In genomic region chr4:56544573-56545131, GRCh38 we compare ENCODE assay signal across 9 cellular contexts. TPM values are rescaled to one million over a fixed set of nuclear protein-coding genes. Genes with fewer than 3 reads are reported as not detected.
A peak's percentile ranks its signal among the peaks of the same experiment; 100 is the strongest.
DNase-seq lines count a peak whose midpoint lies in the region; ATAC-seq and TF ChIP-seq lines count a peak whose summit lies in the region.
"Had no signal": no experiment of that assay in that cellular context is flagged by ENCODE, and none has a peak within 500 bp of the region (broad histone marks: within the 10 kb centered on the region; RNA-seq: fewer than 3 reads in every experiment).

No MANE protein-coding gene starts in this region.

- H3K4me3 Mint-ChIP-seq in CD4-positive, alpha-beta T cell = peak overlapping the region; percentile 59
- H3K4me3 Mint-ChIP-seq in endothelial cell (ENCODE audit: unreplicated experiment) = no peak overlapping the region

- intact Hi-C loops in CD4-positive, alpha-beta T cell (cut with DNase I, micrococcal nuclease) = loop anchor here (1.0 to 5.0 kb wide), 4 partner anchors 37 to 597 kb away; partner anchors contain the start of genes ARL9 (in 2 of the 2), CEP135 (in 1 of the 2) and SRP72 (in 1 of the 2)

- H3K27me3 Mint-ChIP-seq in CD4-positive, alpha-beta T cell = peaks cover 9% of the 10 kb centered on the region
- peaks cover 3% of the 10 kb centered on the region for H3K27me3 Mint-ChIP-seq in endothelial cell (ENCODE audit: unreplicated experiment)

- ATAC-seq in CD4-positive, alpha-beta T cell (ENCODE audit: poor library complexity) = peak; percentile 100
- ATAC-seq in GM19455 (IDR thresholded peaks at IDR 0.05; ENCODE audit: unreplicated experiment) (peak; percentile 96), HG03571 (IDR thresholded peaks at IDR 0.05; ENCODE audit: unreplicated experiment) (peak; percentile 97)

- DNase-seq in CD4-positive, alpha-beta T cell = peak; percentile 66 to 91 (median 84)
- peak; percentile 76 for DNase-seq in NOMO-1 treated with dmso at 0.1 percent for 144 hours (lab: John Stamatoyannopoulos, UW; ENCODE audit: unreplicated experiment)
- DNase-seq in activated CD8-positive, alpha-beta memory T cell treated with anti-CD3 and anti-CD28 coated beads, Interleukin-2, amount 50 U/mL, for 48 hours = peak; percentile 99
- peak; percentile 96 for DNase-seq in endothelial cell (ENCODE audit: low spot score)
- DNase-seq in midbrain (lab: John Stamatoyannopoulos, UW) = peak; percentile 89
- DNase-seq in stimulated activated CD8-positive, alpha-beta memory T cell treated with anti-CD3 and anti-CD28 coated beads, Interleukin-2, amount 100 ng/mL, for 1 hour (ENCODE audit: low read depth in 2 of 2) = peak; percentile 76 to 77

- H3K9me3 ChIP-seq in CD4-positive, alpha-beta T cell (ENCODE audit: control insufficient read depth, low read length) = no peaks in the 10 kb centered on the region

- peaks cover 21% of the 10 kb centered on the region for H3K4me1 Mint-ChIP-seq in CD4-positive, alpha-beta T cell (ENCODE audit: low read depth)
- no peaks in the 10 kb centered on the region for H3K4me1 Mint-ChIP-seq in endothelial cell (ENCODE audit: unreplicated experiment)

- H3K27me3 ChIP-seq in CD4-positive, alpha-beta T cell (ENCODE audit: control insufficient read depth, insufficient read depth, low read length) = no peaks in the 10 kb centered on the region

- H3K9me3 Mint-ChIP-seq in CD4-positive, alpha-beta T cell = no peaks in the 10 kb centered on the region
- H3K9me3 Mint-ChIP-seq in endothelial cell (ENCODE audit: unreplicated experiment) = no peaks in the 10 kb centered on the region

- H3K36me3 Mint-ChIP-seq in CD4-positive, alpha-beta T cell (ENCODE audit: low read depth) = no peaks in the 10 kb centered on the region
- no peaks in the 10 kb centered on the region for H3K36me3 Mint-ChIP-seq in endothelial cell (ENCODE audit: low read depth, unreplicated experiment)

- POLR2A ChIA-PET in CD4-positive, alpha-beta T cell (lab: Charles Lee) = interaction anchor here (0.9 to 1.0 kb wide), 3 partner anchors 109 to 157 kb away, joined by 3 to 7 read pairs (median 3); partner anchors contain the start of genes AASDH and PAICS

- CTCF ChIA-PET in CD4-positive, alpha-beta T cell (lab: Charles Lee) = interaction anchor here (1.0 to 1.7 kb wide), 6 partner anchors 15 to 292 kb away, joined by 3 to 6 read pairs (median 4); partner anchors contain the start of gene PPAT

- H3K27ac Mint-ChIP-seq in CD4-positive, alpha-beta T cell = no peak overlapping the region
- H3K27ac Mint-ChIP-seq in endothelial cell (ENCODE audit: unreplicated experiment) = no peak overlapping the region

- peak; percentile 99 for TF ChIP-seq CTCF in CD4-positive, alpha-beta T cell (IDR thresholded peaks at IDR 0.05)
- TF ChIP-seq CTCF in endothelial cell (IDR thresholded peaks at IDR 0.05; ENCODE audit: unreplicated experiment) = peak; percentile 98

- no peak overlapping the region for H3K27ac ChIP-seq in CD4-positive, alpha-beta T cell (ENCODE audit: low read depth, low read length)

RNA-seq across cellular contexts. Expression of gene ARL9, which starts 39.1 kb away (rescaled TPM):
- total RNA-seq in CD4-positive, alpha-beta T cell = under 1 TPM in 1 of 2 experiments, not detected in 1; 0.17 TPM
- not detected for total RNA-seq in endothelial cell (ENCODE audit: unreplicated experiment)
- total RNA-seq: glomerular endothelial cell had no signal
